Comparison of ENCODE assay signal across 1 cellular context in the genomic region with DNA sequence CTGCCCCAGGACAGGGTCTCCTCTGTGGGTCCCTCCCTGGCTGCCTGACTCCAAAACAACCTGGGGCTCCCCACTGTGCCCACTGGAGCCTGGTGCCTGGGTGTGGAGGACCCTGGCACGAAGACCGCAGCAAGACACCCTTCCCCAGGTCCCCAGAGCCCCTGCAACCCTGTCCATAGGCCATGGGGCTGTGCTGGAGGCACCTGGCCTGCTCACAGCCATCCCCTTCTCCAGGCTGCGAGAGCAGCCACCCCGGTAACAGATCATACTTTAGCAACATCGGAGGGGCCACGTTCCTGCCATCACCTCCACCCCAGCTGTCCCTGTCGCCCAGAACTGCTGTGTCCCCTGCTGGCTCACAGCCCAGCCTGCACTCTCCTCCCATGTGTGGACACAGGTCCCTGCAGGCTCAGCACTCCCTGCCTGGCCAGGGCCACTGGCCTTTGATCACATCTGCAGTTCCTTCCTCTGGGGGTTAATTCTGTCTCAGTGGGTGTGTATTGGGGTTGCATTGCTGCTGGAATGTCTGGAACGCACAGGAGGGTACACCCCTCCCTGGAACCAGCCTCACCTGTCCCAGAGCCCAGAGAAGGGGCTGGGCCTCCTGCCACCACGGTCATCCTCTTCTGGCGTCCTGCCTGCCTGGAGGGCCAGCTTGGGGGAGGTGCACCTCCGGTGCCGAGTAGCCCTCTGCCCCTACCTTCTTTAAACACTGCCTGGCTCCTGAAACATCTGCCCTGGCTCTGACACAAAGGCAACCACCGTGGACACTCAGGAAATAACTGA.
TF ChIP-seq lines count a peak whose summit lies in the region.

No MANE protein-coding gene starts in this region.

TF ChIP-seq in K562, 482 proteins besides CTCF, POLR2A, EP300 and RAD21:
- TF ChIP-seq ZNF444 (CRISPR knock-in tag; IDR thresholded peaks at IDR 0.05) (no peak), RBM15 (IDR thresholded peaks at IDR 0.05; ENCODE audit: insufficient read depth, low read length) (no peak), SIRT6 (IDR thresholded peaks at IDR 0.05; ENCODE audit: low read depth, low read length) (no peak), RBM14 (IDR thresholded peaks at IDR 0.05; ENCODE audit: borderline replicate concordance, insufficient read depth, low read depth, low read length) (no peak), MTF1 (CRISPR knock-in tag; IDR thresholded peaks at IDR 0.05; ENCODE audit: borderline replicate concordance) (no peak), RFX5 (IDR thresholded peaks at IDR 0.05; ENCODE audit: low read depth, low read length) (no peak), ZNF24 (IDR thresholded peaks at IDR 0.05) (no peak), GTF2A2 (tag; IDR thresholded peaks at IDR 0.05) (no peak), ZNF589 (CRISPR knock-in tag; IDR thresholded peaks at IDR 0.05; ENCODE audit: low read depth) (no peak), ZNF175 (CRISPR knock-in tag; IDR thresholded peaks at IDR 0.05; ENCODE audit: low read depth) (no peak)
- TF ChIP-seq, protein P1, sequence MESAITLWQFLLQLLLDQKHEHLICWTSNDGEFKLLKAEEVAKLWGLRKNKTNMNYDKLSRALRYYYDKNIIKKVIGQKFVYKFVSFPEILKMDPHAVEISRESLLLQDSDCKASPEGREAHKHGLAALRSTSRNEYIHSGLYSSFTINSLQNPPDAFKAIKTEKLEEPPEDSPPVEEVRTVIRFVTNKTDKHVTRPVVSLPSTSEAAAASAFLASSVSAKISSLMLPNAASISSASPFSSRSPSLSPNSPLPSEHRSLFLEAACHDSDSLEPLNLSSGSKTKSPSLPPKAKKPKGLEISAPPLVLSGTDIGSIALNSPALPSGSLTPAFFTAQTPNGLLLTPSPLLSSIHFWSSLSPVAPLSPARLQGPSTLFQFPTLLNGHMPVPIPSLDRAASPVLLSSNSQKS (CRISPR knock-in tag; IDR thresholded peaks at IDR 0.05): no peak
- TF ChIP-seq, protein P2, sequence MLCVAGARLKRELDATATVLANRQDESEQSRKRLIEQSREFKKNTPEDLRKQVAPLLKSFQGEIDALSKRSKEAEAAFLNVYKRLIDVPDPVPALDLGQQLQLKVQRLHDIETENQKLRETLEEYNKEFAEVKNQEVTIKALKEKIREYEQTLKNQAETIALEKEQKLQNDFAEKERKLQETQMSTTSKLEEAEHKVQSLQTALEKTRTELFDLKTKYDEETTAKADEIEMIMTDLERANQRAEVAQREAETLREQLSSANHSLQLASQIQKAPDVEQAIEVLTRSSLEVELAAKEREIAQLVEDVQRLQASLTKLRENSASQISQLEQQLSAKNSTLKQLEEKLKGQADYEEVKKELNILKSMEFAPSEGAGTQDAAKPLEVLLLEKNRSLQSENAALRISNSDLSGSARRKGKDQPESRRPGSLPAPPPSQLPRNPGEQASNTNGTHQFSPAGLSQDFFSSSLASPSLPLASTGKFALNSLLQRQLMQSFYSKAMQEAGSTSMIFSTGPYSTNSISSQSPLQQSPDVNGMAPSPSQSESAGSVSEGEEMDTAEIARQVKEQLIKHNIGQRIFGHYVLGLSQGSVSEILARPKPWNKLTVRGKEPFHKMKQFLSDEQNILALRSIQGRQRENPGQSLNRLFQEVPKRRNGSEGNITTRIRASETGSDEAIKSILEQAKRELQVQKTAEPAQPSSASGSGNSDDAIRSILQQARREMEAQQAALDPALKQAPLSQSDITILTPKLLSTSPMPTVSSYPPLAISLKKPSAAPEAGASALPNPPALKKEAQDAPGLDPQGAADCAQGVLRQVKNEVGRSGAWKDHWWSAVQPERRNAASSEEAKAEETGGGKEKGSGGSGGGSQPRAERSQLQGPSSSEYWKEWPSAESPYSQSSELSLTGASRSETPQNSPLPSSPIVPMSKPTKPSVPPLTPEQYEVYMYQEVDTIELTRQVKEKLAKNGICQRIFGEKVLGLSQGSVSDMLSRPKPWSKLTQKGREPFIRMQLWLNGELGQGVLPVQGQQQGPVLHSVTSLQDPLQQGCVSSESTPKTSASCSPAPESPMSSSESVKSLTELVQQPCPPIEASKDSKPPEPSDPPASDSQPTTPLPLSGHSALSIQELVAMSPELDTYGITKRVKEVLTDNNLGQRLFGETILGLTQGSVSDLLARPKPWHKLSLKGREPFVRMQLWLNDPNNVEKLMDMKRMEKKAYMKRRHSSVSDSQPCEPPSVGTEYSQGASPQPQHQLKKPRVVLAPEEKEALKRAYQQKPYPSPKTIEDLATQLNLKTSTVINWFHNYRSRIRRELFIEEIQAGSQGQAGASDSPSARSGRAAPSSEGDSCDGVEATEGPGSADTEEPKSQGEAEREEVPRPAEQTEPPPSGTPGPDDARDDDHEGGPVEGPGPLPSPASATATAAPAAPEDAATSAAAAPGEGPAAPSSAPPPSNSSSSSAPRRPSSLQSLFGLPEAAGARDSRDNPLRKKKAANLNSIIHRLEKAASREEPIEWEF (CRISPR knock-in tag; IDR thresholded peaks at IDR 0.05): no peak
- TF ChIP-seq, protein P3, sequence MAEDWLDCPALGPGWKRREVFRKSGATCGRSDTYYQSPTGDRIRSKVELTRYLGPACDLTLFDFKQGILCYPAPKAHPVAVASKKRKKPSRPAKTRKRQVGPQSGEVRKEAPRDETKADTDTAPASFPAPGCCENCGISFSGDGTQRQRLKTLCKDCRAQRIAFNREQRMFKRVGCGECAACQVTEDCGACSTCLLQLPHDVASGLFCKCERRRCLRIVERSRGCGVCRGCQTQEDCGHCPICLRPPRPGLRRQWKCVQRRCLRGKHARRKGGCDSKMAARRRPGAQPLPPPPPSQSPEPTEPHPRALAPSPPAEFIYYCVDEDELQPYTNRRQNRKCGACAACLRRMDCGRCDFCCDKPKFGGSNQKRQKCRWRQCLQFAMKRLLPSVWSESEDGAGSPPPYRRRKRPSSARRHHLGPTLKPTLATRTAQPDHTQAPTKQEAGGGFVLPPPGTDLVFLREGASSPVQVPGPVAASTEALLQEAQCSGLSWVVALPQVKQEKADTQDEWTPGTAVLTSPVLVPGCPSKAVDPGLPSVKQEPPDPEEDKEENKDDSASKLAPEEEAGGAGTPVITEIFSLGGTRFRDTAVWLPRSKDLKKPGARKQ (CRISPR knock-in tag; IDR thresholded peaks at IDR 0.05): no peak
- TF ChIP-seq, protein P4, sequence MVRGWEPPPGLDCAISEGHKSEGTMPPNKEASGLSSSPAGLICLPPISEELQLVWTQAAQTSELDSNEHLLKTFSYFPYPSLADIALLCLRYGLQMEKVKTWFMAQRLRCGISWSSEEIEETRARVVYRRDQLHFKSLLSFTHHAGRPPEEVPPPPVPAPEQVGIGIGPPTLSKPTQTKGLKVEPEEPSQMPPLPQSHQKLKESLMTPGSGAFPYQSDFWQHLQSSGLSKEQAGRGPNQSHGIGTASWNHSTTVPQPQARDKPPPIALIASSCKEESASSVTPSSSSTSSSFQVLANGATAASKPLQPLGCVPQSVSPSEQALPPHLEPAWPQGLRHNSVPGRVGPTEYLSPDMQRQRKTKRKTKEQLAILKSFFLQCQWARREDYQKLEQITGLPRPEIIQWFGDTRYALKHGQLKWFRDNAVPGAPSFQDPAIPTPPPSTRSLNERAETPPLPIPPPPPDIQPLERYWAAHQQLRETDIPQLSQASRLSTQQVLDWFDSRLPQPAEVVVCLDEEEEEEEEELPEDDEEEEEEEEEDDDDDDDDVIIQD (CRISPR knock-in tag; IDR thresholded peaks at IDR 0.05): no peak
- TF ChIP-seq, protein P5, sequence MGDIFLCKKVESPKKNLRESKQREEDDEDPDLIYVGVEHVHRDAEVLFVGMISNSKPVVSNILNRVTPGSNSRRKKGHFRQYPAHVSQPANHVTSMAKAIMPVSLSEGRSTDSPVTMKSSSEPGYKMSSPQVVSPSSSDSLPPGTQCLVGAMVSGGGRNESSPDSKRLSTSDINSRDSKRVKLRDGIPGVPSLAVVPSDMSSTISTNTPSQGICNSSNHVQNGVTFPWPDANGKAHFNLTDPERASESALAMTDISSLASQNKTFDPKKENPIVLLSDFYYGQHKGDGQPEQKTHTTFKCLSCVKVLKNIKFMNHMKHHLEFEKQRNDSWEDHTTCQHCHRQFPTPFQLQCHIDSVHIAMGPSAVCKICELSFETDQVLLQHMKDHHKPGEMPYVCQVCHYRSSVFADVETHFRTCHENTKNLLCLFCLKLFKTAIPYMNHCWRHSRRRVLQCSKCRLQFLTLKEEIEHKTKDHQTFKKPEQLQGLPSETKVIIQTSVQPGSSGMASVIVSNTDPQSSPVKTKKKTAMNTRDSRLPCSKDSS (IDR thresholded peaks at IDR 0.05; ENCODE audit: low read depth, partially characterized antibody): no peak
- TF ChIP-seq, protein P6, sequence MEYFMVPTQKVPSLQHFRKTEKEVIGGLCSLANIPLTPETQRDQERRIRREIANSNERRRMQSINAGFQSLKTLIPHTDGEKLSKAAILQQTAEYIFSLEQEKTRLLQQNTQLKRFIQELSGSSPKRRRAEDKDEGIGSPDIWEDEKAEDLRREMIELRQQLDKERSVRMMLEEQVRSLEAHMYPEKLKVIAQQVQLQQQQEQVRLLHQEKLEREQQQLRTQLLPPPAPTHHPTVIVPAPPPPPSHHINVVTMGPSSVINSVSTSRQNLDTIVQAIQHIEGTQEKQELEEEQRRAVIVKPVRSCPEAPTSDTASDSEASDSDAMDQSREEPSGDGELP (CRISPR knock-in tag; IDR thresholded peaks at IDR 0.05; ENCODE audit: borderline replicate concordance): no peak
TF ChIP-seq in K562: peak in this region for 0.
